Comparison of ENCODE assay signal across 23 cellular contexts in the genomic region with DNA sequence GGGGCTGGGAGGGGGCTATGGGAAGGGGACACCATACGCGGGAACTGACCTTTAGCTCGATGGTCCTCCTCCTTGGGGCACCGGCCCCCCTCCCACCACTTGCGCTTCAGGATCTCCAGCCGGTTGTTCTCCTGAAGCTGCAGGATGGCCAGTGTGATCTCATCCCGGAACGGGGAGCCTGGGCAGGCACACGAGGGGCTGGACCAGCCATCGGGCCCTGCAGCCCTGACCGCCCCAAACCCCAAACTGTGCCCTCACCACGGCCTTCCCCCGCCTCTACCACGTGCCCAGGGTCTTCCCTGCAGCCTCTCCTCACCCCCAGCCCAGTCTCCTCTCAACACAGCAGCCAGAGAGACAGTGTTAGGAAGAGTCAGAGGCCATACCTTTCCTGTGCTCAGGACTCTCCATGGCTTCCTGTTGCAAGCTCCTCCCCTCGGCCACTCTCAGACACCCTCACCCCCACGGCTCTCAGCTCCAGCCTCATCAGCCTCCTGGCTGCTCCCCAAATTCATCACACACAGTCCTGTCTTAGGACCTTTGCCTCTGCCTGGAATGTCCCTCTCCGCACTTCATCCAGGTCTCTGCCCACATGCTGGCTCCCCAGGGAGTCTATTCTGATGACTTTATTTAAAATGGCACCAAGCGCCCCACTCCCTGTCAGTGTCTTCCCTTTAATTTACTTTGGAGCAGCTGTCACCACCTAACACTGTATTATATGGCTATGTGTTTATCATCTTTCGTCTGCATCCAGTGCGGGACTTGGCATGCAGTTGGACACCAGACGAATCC. TPM values are rescaled to one million over a fixed set of nuclear protein-coding genes. Genes with fewer than 3 reads are reported as not detected.
DNase-seq lines count a peak whose midpoint lies in the region; ATAC-seq and TF ChIP-seq lines count a peak whose summit lies in the region.
"Had no signal": no experiment of that assay in that cellular context is flagged by ENCODE, and none has a peak within 500 bp of the region (broad histone marks: within the 10 kb centered on the region; RNA-seq: fewer than 3 reads in every experiment).

No MANE protein-coding gene starts in this region.

- peaks cover 20% of the 10 kb centered on the region for H3K27me3 ChIP-seq in colonic mucosa

- no peaks in the 10 kb centered on the region for H3K36me3 ChIP-seq in colonic mucosa

- peaks cover 20% of the 10 kb centered on the region for H3K27me3 Mint-ChIP-seq in glutamatergic neuron (ENCODE audit: unreplicated experiment)

- H3K9me3 ChIP-seq in colonic mucosa = no peaks in the 10 kb centered on the region

- no peak overlapping the region for H3K9ac ChIP-seq in colonic mucosa (ENCODE audit: low read depth in 2 of 2, low read length in 2 of 2)
- H3K9ac ChIP-seq: KMS-11 had no signal

- peak; percentile 20 for DNase-seq in DMS153 (lab: John Stamatoyannopoulos, UW)
- no peak for DNase-seq in DMS153 treated with DMSO at 0.1 percent for 48 hours (lab: John Stamatoyannopoulos, UW; ENCODE audit: unreplicated experiment)
- DNase-seq in 8988T = peak; percentile 18
- peak; percentile 1 for DNase-seq in NCI-H226
- DNase-seq in glutamatergic neuron = no peak
- DNase-seq in colonic mucosa = no peak
- DNase-seq in MV-4-11 (lab: John Stamatoyannopoulos, UW) = no peak
- DNase-seq: AML-193, DMS79 treated with DMSO at 0.1 percent for 48 hours, HCEC 1CT, NCI-H1105, NCI-H1694 treated with DMSO at 0.1 percent for 48 hours, NCI-H2081 treated with DMSO at 0.1 percent for 48 hours, NCI-H2171 treated with DMSO at 0.1 percent for 48 hours, NCI-H446, NCI-H526, T-helper 1 cell had no signal

- H3K36me3 Mint-ChIP-seq in glutamatergic neuron (ENCODE audit: unreplicated experiment) = peaks cover 4% of the 10 kb centered on the region

- no peak for TF ChIP-seq CTCF in glutamatergic neuron (IDR thresholded peaks at IDR 0.05; ENCODE audit: partially characterized antibody, unreplicated experiment)
- TF ChIP-seq CTCF in colonic mucosa (IDR thresholded peaks at IDR 0.05) = no peak

- no peaks in the 10 kb centered on the region for H3K4me1 ChIP-seq in colonic mucosa

- no peak overlapping the region for H3K4me3 ChIP-seq in colonic mucosa
- H3K4me3 ChIP-seq: GM12878 had no signal

- no peak overlapping the region for H3K27ac ChIP-seq in colonic mucosa
- H3K27ac ChIP-seq: 22Rv1, C4-2B, KMS-11, RWPE1 had no signal

- H3K9me3 Mint-ChIP-seq in glutamatergic neuron (ENCODE audit: unreplicated experiment) = peaks cover 9% of the 10 kb centered on the region

- no peak for ATAC-seq in HG03469 (IDR thresholded peaks at IDR 0.05; ENCODE audit: unreplicated experiment)
- ATAC-seq: GM12878 had no signal

- intact Hi-C loops in colonic mucosa (cut with DNase I) = no loop called here

- H3K27ac Mint-ChIP-seq in glutamatergic neuron (ENCODE audit: unreplicated experiment) = peak overlapping the region; percentile 29

- peaks cover 34% of the 10 kb centered on the region for H3K4me1 Mint-ChIP-seq in glutamatergic neuron (ENCODE audit: low read depth, unreplicated experiment)

- peak overlapping the region; percentile 48 for H3K4me3 Mint-ChIP-seq in glutamatergic neuron (ENCODE audit: unreplicated experiment)

RNA-seq across cellular contexts. Expression of gene ATP1A3, which starts 9.7 kb away (rescaled TPM):
- total RNA-seq in glutamatergic neuron (ENCODE audit: unreplicated experiment) = 650 TPM
- total RNA-seq in colonic mucosa = 1 to 10 TPM in 1 of 2 donors, under 1 TPM in 1; 0.35 to 1.9 TPM

RNA-seq across cellular contexts. Expression of gene RABAC1, which starts 44.6 kb away (rescaled TPM):
- 139 TPM for total RNA-seq in glutamatergic neuron (ENCODE audit: unreplicated experiment)
- 100 to 1,000 TPM; 172 to 197 TPM for total RNA-seq in colonic mucosa

Comparison
In these comparisons a context has a peak if more than half of its experiments do, and no peak if none do; other contexts are left out.
1. DNase-seq: peak in DMS153 (single experiment), 8988T (single experiment) and NCI-H226 (single experiment); none in DMS153 treated with DMSO at 0.1 percent for 48 hours (single experiment), glutamatergic neuron (single experiment), colonic mucosa (single experiment) and MV-4-11 (single experiment).
2. RNA of gene ATP1A3, which starts 9.7 kb away (total RNA-seq): 650 TPM in glutamatergic neuron (single experiment); 0.35 to 1.9 TPM in colonic mucosa; every median in the first group is over 100 times any median in the second.